8 cellular contexts compared by ENCODE assay signal in the genomic region with DNA sequence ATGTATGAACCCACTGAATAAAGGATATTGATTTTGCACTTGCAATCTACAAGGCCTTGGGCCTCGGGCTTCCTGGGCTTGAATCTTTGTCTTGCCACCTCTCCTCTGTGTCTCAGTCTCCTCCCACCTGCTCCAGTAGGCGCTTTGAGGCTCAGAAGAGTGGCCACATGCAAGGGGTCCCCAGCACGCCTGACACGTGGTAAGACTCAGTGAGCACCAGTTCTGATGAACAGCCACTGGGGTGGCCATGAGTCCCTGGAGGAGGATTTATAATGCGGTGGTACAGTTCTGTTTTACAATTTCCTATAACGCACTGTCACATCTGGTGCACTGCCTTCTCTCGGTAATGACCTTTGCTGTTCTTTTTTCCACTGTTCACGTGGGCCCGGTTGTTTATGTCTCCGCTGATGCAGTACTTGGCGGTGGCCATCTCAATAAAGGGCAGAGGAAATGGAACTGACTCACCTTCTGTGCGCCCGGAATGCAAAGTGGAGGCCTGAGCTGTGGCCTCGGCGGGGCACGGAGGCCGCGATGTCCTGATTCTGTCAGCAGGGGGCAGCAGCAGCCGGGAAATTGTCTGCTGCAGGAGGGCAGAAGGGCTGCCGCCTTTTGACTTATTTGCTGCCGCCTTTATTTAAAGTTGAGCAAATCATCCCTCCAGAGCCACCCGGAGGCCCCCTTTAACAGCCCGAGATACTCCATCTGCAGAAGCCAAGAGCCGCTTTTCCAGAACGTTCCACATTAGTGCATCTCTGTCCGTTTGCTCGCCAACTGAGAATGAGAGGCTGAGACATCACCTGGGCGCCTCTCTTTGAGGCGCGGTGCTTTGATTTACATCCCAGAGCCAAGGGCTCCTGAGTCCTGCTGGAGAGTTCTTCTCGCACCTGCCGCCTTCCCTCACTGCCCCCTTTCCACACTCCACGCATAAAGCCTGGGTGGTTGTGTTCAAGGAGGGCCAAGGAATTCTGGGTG. TPM values are rescaled to one million over a fixed set of nuclear protein-coding genes. Genes with fewer than 3 reads are reported as not detected.
DNase-seq lines count a peak whose midpoint lies in the region; ATAC-seq and TF ChIP-seq lines count a peak whose summit lies in the region.

No MANE protein-coding gene starts in this region.

- WGBS in endodermal cell (ENCODE audit: insufficient coverage in 1 of 2, insufficient read length in 1 of 2), 2 experiments, result 37 to 47% methylated on average over 24 to 33 of the region's 33 CpGs
- 24 to 34% methylated on average over 25 to 30 of the region's 33 CpGs for WGBS in mesodermal cell (ENCODE audit: insufficient coverage in 2 of 2), 2 experiments

- no peak overlapping the region for H3K4me3 Mint-ChIP-seq in endodermal cell

- no peak overlapping the region for H3K27ac Mint-ChIP-seq in endodermal cell

- H3K9me3 ChIP-seq in endodermal cell (ENCODE audit: control insufficient read depth, low read length), result peaks cover 19% of the 10 kb centered on the region
- H3K9me3 ChIP-seq in mesodermal cell (ENCODE audit: control insufficient read depth, low read length), result peaks cover 17% of the 10 kb centered on the region

- no peaks in the 10 kb centered on the region for H3K36me3 ChIP-seq in endodermal cell (ENCODE audit: control insufficient read depth, insufficient read depth, low read length)
- H3K36me3 ChIP-seq in mesodermal cell (ENCODE audit: control insufficient read depth, insufficient read depth, low read length), result no peaks in the 10 kb centered on the region

- peak; percentile 66 for ATAC-seq in HG03095 (IDR thresholded peaks at IDR 0.05; ENCODE audit: unreplicated experiment)

- no peaks in the 10 kb centered on the region for H3K36me3 Mint-ChIP-seq in endodermal cell (ENCODE audit: low read depth)

- H3K27me3 Mint-ChIP-seq in endodermal cell (ENCODE audit: insufficient read depth), result peaks cover 45% of the 10 kb centered on the region

- H3K4me1 ChIP-seq in endodermal cell (ENCODE audit: control insufficient read depth, insufficient read depth, low read length) (no peaks in the 10 kb centered on the region), mesodermal cell (ENCODE audit: control insufficient read depth, insufficient read depth, low read length, poor library complexity, severe bottlenecking) (peaks cover 6% of the 10 kb centered on the region)

- H3K9ac ChIP-seq in endodermal cell (ENCODE audit: extremely low read depth, low read length, poor library complexity, severe bottlenecking), result no peak overlapping the region

- H3K4me1 Mint-ChIP-seq in endodermal cell, result peaks cover 3% of the 10 kb centered on the region

- no peak overlapping the region for H3K27ac ChIP-seq in endodermal cell (ENCODE audit: low read depth, low read length)
- peak overlapping the region; percentile 16 for H3K27ac ChIP-seq in mesodermal cell (ENCODE audit: low read depth, low read length, severe bottlenecking)

- H3K9me3 Mint-ChIP-seq in endodermal cell, result peaks cover 23% of the 10 kb centered on the region

- no peak overlapping the region for H3K4me3 ChIP-seq in endodermal cell (ENCODE audit: low read length)
- H3K4me3 ChIP-seq in mesodermal cell (ENCODE audit: extremely low read depth, insufficient read depth, low read length, poor library complexity, severe bottlenecking), result no peak overlapping the region

- DNase-seq in DMS 273 (lab: John Stamatoyannopoulos, UW; ENCODE audit: unreplicated experiment), result peak; percentile 72
- no peak for DNase-seq in DMS 273 treated with DMSO at 0.1 percent for 48 hours (lab: John Stamatoyannopoulos, UW)
- peak; percentile 87 for DNase-seq in NOMO-1 treated with DMSO at 0.1 percent for 48 hours (lab: John Stamatoyannopoulos, UW; ENCODE audit: unreplicated experiment)
- peak; percentile 81 to 89 (median 83) for DNase-seq in activated CD8-positive, alpha-beta memory T cell treated with anti-CD3 and anti-CD28 coated beads for 48 hours (ENCODE audit: low read depth in 2 of 3, low spot score in 2 of 3)
- DNase-seq in endodermal cell, result peak; percentile 98
- peak; percentile 75 for DNase-seq in stimulated activated CD8-positive, alpha-beta memory T cell treated with anti-CD3 and anti-CD28 coated beads, Interleukin-15, amount 100 ng/mL, for 24 hours (ENCODE audit: low read depth)

- TF ChIP-seq CTCF in endodermal cell (conservative IDR thresholded peaks at IDR 0.05), result peak; percentile 97

- H3K27me3 ChIP-seq in endodermal cell (ENCODE audit: control insufficient read depth, insufficient read depth, low read length, poor library complexity, severe bottlenecking), result peaks cover 7% of the 10 kb centered on the region

RNA-seq across cellular contexts. Expression of a gene that starts 6.0 kb away (rescaled TPM):
- total RNA-seq in endodermal cell, result 10 to 100 TPM; 49.8 to 65.2 TPM
- 52.4 TPM for polyA plus RNA-seq in endodermal cell (2013, experiment 1 of 2)
- polyA plus RNA-seq in endodermal cell (2013, experiment 2 of 2), result 51.6 TPM
- polyA plus RNA-seq in mesodermal cell (2013, experiment 1 of 2), result 39.5 TPM
- polyA plus RNA-seq in mesodermal cell (2013, experiment 2 of 2), result 35.0 TPM

RNA-seq across cellular contexts. Expression of a gene that starts 34.9 kb away (rescaled TPM):
- not detected for total RNA-seq in endodermal cell
- polyA plus RNA-seq in endodermal cell (2013, experiment 1 of 2), result 1.1 TPM
- polyA plus RNA-seq in endodermal cell (2013, experiment 2 of 2), result 0.58 TPM
- polyA plus RNA-seq in mesodermal cell (2013, experiment 1 of 2), result not detected
- polyA plus RNA-seq in mesodermal cell (2013, experiment 2 of 2), result not detected
